Comparison of ENCODE assay signal across 15 cellular contexts in genomic region chr14:106690333-106690891, GRCh38.
DNase-seq lines count a peak whose midpoint lies in the region; ATAC-seq, FAIRE-seq and TF ChIP-seq lines count a peak whose summit lies in the region.
"Had no signal": no experiment of that assay in that cellular context is flagged by ENCODE, and none has a peak within 500 bp of the region (broad histone marks: within the 10 kb centered on the region; RNA-seq: fewer than 3 reads in every experiment).

No MANE protein-coding gene starts in this region.

- FAIRE-seq in HTR-8/SVneo (lab: Jason Lieb, UNC) = no peak
- FAIRE-seq: A549, H54 had no signal

- peaks cover 4% of the 10 kb centered on the region for H3K27me3 Mint-ChIP-seq in CD4-positive, CD25-positive, alpha-beta regulatory T cell
- H3K27me3 Mint-ChIP-seq in CD8-positive, alpha-beta T cell (ENCODE audit: low read depth) = peaks cover 3% of the 10 kb centered on the region
- H3K27me3 Mint-ChIP-seq in naive thymus-derived CD8-positive, alpha-beta T cell = peaks cover 0 to 11% (median 3%) of the 10 kb centered on the region in 5 donors

- no peak for TF ChIP-seq CTCF in CD8-positive, alpha-beta T cell (IDR thresholded peaks at IDR 0.05)
- TF ChIP-seq CTCF in Loucy (conservative IDR thresholded peaks at IDR 0.05; ENCODE audit: low read length) = no peak

- no peaks in the 10 kb centered on the region for H4K20me1 ChIP-seq in Loucy (ENCODE audit: insufficient read depth, low read length, poor library complexity, severe bottlenecking)

- H3K4me2 ChIP-seq in Loucy (ENCODE audit: low read depth, low read length, poor library complexity, severe bottlenecking) = no peak overlapping the region
- H3K4me2 ChIP-seq: A549 had no signal

- H3K9me3 ChIP-seq in CD4-positive, CD25-positive, alpha-beta regulatory T cell (ENCODE audit: control insufficient read depth in 2 of 2, low read length in 2 of 2) = no peaks in the 10 kb centered on the region
- H3K9me3 ChIP-seq in CD8-positive, alpha-beta T cell (ENCODE audit: low read length) = no peaks in the 10 kb centered on the region
- peaks cover 5% of the 10 kb centered on the region; the same call in 1 of the 2 replicates for H3K9me3 ChIP-seq in Loucy (ENCODE audit: insufficient read depth, low read depth, low read length)
- H3K9me3 ChIP-seq: A549 had no signal

- no peak overlapping the region for H3K27ac ChIP-seq in CD4-positive, CD25-positive, alpha-beta regulatory T cell (ENCODE audit: insufficient read depth, low read length, poor library complexity, severe bottlenecking)
- H3K27ac ChIP-seq in CD8-positive, alpha-beta T cell (ENCODE audit: low read depth, low read length) = no peak overlapping the region
- H3K27ac ChIP-seq: A549, GM23248 had no signal

- peaks cover 0 to 3% (median 0%) of the 10 kb centered on the region in 7 donors for H3K9me3 Mint-ChIP-seq in CD4-positive, CD25-positive, alpha-beta regulatory T cell
- H3K9me3 Mint-ChIP-seq in CD8-positive, alpha-beta T cell = no peaks in the 10 kb centered on the region
- no peaks in the 10 kb centered on the region for H3K9me3 Mint-ChIP-seq in naive thymus-derived CD8-positive, alpha-beta T cell

- CTCF ChIA-PET in CD8-positive, alpha-beta T cell (lab: Charles Lee) = interaction anchor here (0.6 to 1.1 kb wide), 3 partner anchors 13 to 23 kb away, joined by 3 to 4 read pairs (median 3); no protein-coding TSS in a partner anchor

- H3K9ac ChIP-seq in Loucy (ENCODE audit: low read depth, low read length, poor library complexity, severe bottlenecking) = no peak overlapping the region
- H3K9ac ChIP-seq: GM23248 had no signal

- POLR2A ChIA-PET in CD8-positive, alpha-beta T cell (lab: Charles Lee) = no interaction called here
- POLR2A ChIA-PET in naive thymus-derived CD8-positive, alpha-beta T cell (lab: Charles Lee) = no interaction called here

- peaks cover 8% of the 10 kb centered on the region; the same call in 1 of the 2 replicates for H3F3A ChIP-seq in Loucy (ENCODE audit: low read depth)

- no peak for ATAC-seq in CD4-positive, CD25-positive, alpha-beta regulatory T cell (ENCODE audit: low read depth in 2 of 2)
- peak; percentile 41 for ATAC-seq in CD8-positive, alpha-beta T cell
- peak in 1 of 2 donors; percentile 62 for ATAC-seq in naive thymus-derived CD8-positive, alpha-beta T cell
- ATAC-seq: A549, HCT116 had no signal

- H3K4me3 ChIP-seq in CD4-positive, CD25-positive, alpha-beta regulatory T cell (ENCODE audit: low read depth, low read length) = no peak overlapping the region
- H3K4me3 ChIP-seq in CD8-positive, alpha-beta T cell (ENCODE audit: low read depth, low read length) = no peak overlapping the region
- no peak overlapping the region for H3K4me3 ChIP-seq in Loucy (ENCODE audit: low read length, poor library complexity, severe bottlenecking)
- H3K4me3 ChIP-seq: A549, GM23248 had no signal

- peaks cover 0 to 5% (median 1%) of the 10 kb centered on the region in 4 donors for H3K4me1 Mint-ChIP-seq in CD4-positive, CD25-positive, alpha-beta regulatory T cell
- H3K4me1 Mint-ChIP-seq in CD8-positive, alpha-beta T cell (ENCODE audit: low read depth) = peaks cover 20% of the 10 kb centered on the region
- peaks cover 9 to 35% (median 15%) of the 10 kb centered on the region in 4 donors for H3K4me1 Mint-ChIP-seq in naive thymus-derived CD8-positive, alpha-beta T cell
- H3K4me1 Mint-ChIP-seq: CD14-positive monocyte had no signal

- no peaks in the 10 kb centered on the region for H3K36me3 Mint-ChIP-seq in CD4-positive, CD25-positive, alpha-beta regulatory T cell
- no peaks in the 10 kb centered on the region for H3K36me3 Mint-ChIP-seq in CD8-positive, alpha-beta T cell
- no peaks in the 10 kb centered on the region for H3K36me3 Mint-ChIP-seq in naive thymus-derived CD8-positive, alpha-beta T cell
- H3K36me3 Mint-ChIP-seq: CD14-positive monocyte had no signal

- no peak overlapping the region for H3K4me3 Mint-ChIP-seq in CD4-positive, CD25-positive, alpha-beta regulatory T cell
- no peak overlapping the region for H3K4me3 Mint-ChIP-seq in CD8-positive, alpha-beta T cell
- no peak overlapping the region for H3K4me3 Mint-ChIP-seq in naive thymus-derived CD8-positive, alpha-beta T cell
- H3K4me3 Mint-ChIP-seq: CD14-positive monocyte had no signal

- peak overlapping the region in 2 of 3 donors; percentile 33 to 51 for H3K27ac Mint-ChIP-seq in CD4-positive, CD25-positive, alpha-beta regulatory T cell
- peak overlapping the region; percentile 10 for H3K27ac Mint-ChIP-seq in CD8-positive, alpha-beta T cell
- peak overlapping the region in 6 of 10 donors; percentile 1 to 85 (median 24) for H3K27ac Mint-ChIP-seq in naive thymus-derived CD8-positive, alpha-beta T cell

- H3K9me2 ChIP-seq in Loucy (replicated peaks; ENCODE audit: low read depth, low read length) = no peaks in the 10 kb centered on the region

- intact Hi-C loops in CD8-positive, alpha-beta T cell (cut with DNase I, micrococcal nuclease) = no loop called here

- no peaks in the 10 kb centered on the region for H3K4me1 ChIP-seq in CD4-positive, CD25-positive, alpha-beta regulatory T cell (ENCODE audit: control insufficient read depth, insufficient read depth, low read length, poor library complexity, severe bottlenecking)
- H3K4me1 ChIP-seq in CD8-positive, alpha-beta T cell (ENCODE audit: insufficient read depth, low read length) = no peaks in the 10 kb centered on the region
- peaks cover under 1% of the 10 kb centered on the region for H3K4me1 ChIP-seq in Loucy (ENCODE audit: insufficient read depth, low read length, poor library complexity, severe bottlenecking)
- H3K4me1 ChIP-seq: A549 had no signal

- peak overlapping the region; percentile 63 for H2AFZ ChIP-seq in Loucy (ENCODE audit: low read length)
- H2AFZ ChIP-seq: GM23248 had no signal

- no peaks in the 10 kb centered on the region for H3K36me3 ChIP-seq in CD4-positive, CD25-positive, alpha-beta regulatory T cell (ENCODE audit: control insufficient read depth, insufficient read depth, low read length)
- H3K36me3 ChIP-seq in CD8-positive, alpha-beta T cell (ENCODE audit: insufficient read depth, low read length) = no peaks in the 10 kb centered on the region
- no peaks in the 10 kb centered on the region for H3K36me3 ChIP-seq in Loucy (ENCODE audit: insufficient read depth, low read length)

- H3K79me2 ChIP-seq in Loucy (ENCODE audit: insufficient read depth, low read length) = no peaks in the 10 kb centered on the region

- DNase-seq in CD4-positive, CD25-positive, alpha-beta regulatory T cell = no peak
- no peak for DNase-seq in CD8-positive, alpha-beta T cell
- DNase-seq in naive thymus-derived CD8-positive, alpha-beta T cell = peak in 3 of 10 donors; percentile 16 to 26 (median 19)
- DNase-seq in effector CD4-positive, alpha-beta T cell = no peak
- DNase-seq in HTR-8/SVneo (ENCODE audit: insufficient read length, low spot score) = no peak
- DNase-seq: DMS79 treated with DMSO at 0.1 percent for 48 hours, GDM1, GM23248, IMR-90, KBM-7 had no signal

- peaks cover 5% of the 10 kb centered on the region for H3K27me3 ChIP-seq in CD4-positive, CD25-positive, alpha-beta regulatory T cell (ENCODE audit: control insufficient read depth, insufficient read depth, low read length)
- H3K27me3 ChIP-seq in CD8-positive, alpha-beta T cell (ENCODE audit: insufficient read depth, low read length) = no peaks in the 10 kb centered on the region
- H3K27me3 ChIP-seq in Loucy (ENCODE audit: insufficient read depth, low read length, poor library complexity, severe bottlenecking) = no peaks in the 10 kb centered on the region
